ENCODE assay signal across 8 cellular contexts in genomic region chr6:86205980-86206379, GRCh38.
"Had no signal": no experiment of that assay in that cellular context is flagged by ENCODE, and none has a peak within 500 bp of the region (broad histone marks: within the 10 kb centered on the region; RNA-seq: fewer than 3 reads in every experiment).

No MANE protein-coding gene starts in this region.

- FAIRE-seq: HepG2, HTR-8/SVneo, K562 had no signal

- H3K27ac ChIP-seq: HL-60, KMS-11 had no signal

- DNase-seq: IMR-90, KBM-7, KG1 had no signal

- ATAC-seq: HepG2, K562 had no signal

- H3K9ac ChIP-seq: KMS-11 had no signal

- H3K4me3 ChIP-seq: K562 had no signal
